8 cellular contexts compared by ENCODE assay signal in genomic region chr9:96420468-96421219, GRCh38. TPM values are rescaled to one million over a fixed set of nuclear protein-coding genes. Genes with fewer than 3 reads are reported as not detected.
A peak's percentile ranks its signal among the peaks of the same experiment; 100 is the strongest.
DNase-seq lines count a peak whose midpoint lies in the region; ATAC-seq and TF ChIP-seq lines count a peak whose summit lies in the region.

No MANE protein-coding gene starts in this region.

- H3K27ac ChIP-seq in HL-60 (replicated peaks) (peak overlapping the region; percentile 100), duodenal mucosa (ENCODE audit: low read depth, low read length) (peak overlapping the region; percentile 50), transverse colon (peak overlapping the region; percentile 99)

- no peaks in the 10 kb centered on the region for H3K9me3 ChIP-seq in duodenal mucosa (ENCODE audit: control insufficient read depth in 1 of 2, low read length in 2 of 2)
- H3K9me3 ChIP-seq in transverse colon: no peaks in the 10 kb centered on the region

- ATAC-seq in SK-N-SH treated with all-trans-retinoic acid at 6 μM for 48 hours (peak; percentile 47), GM21717 (IDR thresholded peaks at IDR 0.05; ENCODE audit: unreplicated experiment) (no peak), HG02642 (IDR thresholded peaks at IDR 0.05; ENCODE audit: poor library complexity, unreplicated experiment) (no peak)

- no peak for TF ChIP-seq POLR2A in transverse colon (IDR thresholded peaks at IDR 0.05)

- H3K4me1 ChIP-seq in duodenal mucosa (ENCODE audit: control insufficient read depth in 1 of 2, insufficient read depth in 2 of 2, low read length in 2 of 2): peaks cover 16 to 25% of the 10 kb centered on the region in 2 donors
- H3K4me1 ChIP-seq in transverse colon: peaks cover 16 to 31% (median 25%) of the 10 kb centered on the region in 4 donors

- H3K4me3 ChIP-seq in HL-60 (replicated peaks; ENCODE audit: insufficient read depth, low read length): no peak overlapping the region
- no peak overlapping the region for H3K4me3 ChIP-seq in duodenal mucosa (ENCODE audit: low read depth in 1 of 2, low read length in 2 of 2)
- no peak overlapping the region for H3K4me3 ChIP-seq in transverse colon

- H3K36me3 ChIP-seq in duodenal mucosa (ENCODE audit: control insufficient read depth in 1 of 2, insufficient read depth in 2 of 2, low read length in 2 of 2) (no peaks in the 10 kb centered on the region), transverse colon (no peaks in the 10 kb centered on the region)

- peak; percentile 19 for TF ChIP-seq EP300 in transverse colon (IDR thresholded peaks at IDR 0.05; ENCODE audit: low read depth)

- H3K27me3 ChIP-seq in HL-60 (ENCODE audit: insufficient read depth, poor library complexity, severe bottlenecking) (no peaks in the 10 kb centered on the region), duodenal mucosa (ENCODE audit: control insufficient read depth in 1 of 2, insufficient read depth in 2 of 2, low read length in 2 of 2) (no peaks in the 10 kb centered on the region), transverse colon (no peaks in the 10 kb centered on the region)

- TF ChIP-seq CTCF in HL-60 (IDR thresholded peaks at IDR 0.05; ENCODE audit: insufficient read depth, low read length) (no peak), transverse colon (IDR thresholded peaks at IDR 0.05) (no peak)

- in situ Hi-C loops in transverse colon (cut with MboI; ENCODE audit: low pct_ligation_motif_present in 1 of 4, low pct_unique_long_range_greater_than_20kb in 1 of 4, low sequenced_read_pairs in 3 of 4): no loop called here

- intact Hi-C loops in transverse colon (cut with DNase I; ENCODE audit: low total_unique reads): no loop called here

- 49 to 78% methylated on average over 4 to 6 of the region's 6 CpGs for WGBS in transverse colon (ENCODE audit: low coverage in 1 of 2), 2 donors

- DNase-seq in DMS53 (lab: John Stamatoyannopoulos, UW): peak; percentile 73
- peak; percentile 19 to 61 for DNase-seq in HL-60 (ENCODE audit: low read depth in 1 of 2, low spot score in 1 of 2)
- peak; percentile 24 for DNase-seq in medulla oblongata (ENCODE audit: extremely low spot score)
- peak; percentile 25 for DNase-seq in transverse colon

- H3K9ac ChIP-seq in duodenal mucosa (ENCODE audit: low read depth in 1 of 2, low read length in 2 of 2): peak overlapping the region in 1 of 2 donors; percentile 35

TF ChIP-seq in SK-N-SH treated with all-trans-retinoic acid at 6 μM for 48 hours, 23 proteins besides CTCF, POLR2A, EP300 and RAD21 (continues in another document):
- TF ChIP-seq ESRRG (CRISPR knock-in tag; IDR thresholded peaks at IDR 0.05) (peak; percentile 100), ZNF565 (CRISPR knock-in tag; conservative IDR thresholded peaks at IDR 0.05; ENCODE audit: low read depth) (peak; percentile 99), ZNF70 (CRISPR knock-in tag; IDR thresholded peaks at IDR 0.05) (peak; percentile 87), GLIS3 (CRISPR knock-in tag; IDR thresholded peaks at IDR 0.05) (peak; percentile 99), ZC3H10 (CRISPR knock-in tag; IDR thresholded peaks at IDR 0.05) (peak; percentile 100), OSR1 (CRISPR knock-in tag; IDR thresholded peaks at IDR 0.05) (peak; percentile 100), ZFP30 (CRISPR knock-in tag; IDR thresholded peaks at IDR 0.05) (peak; percentile 85), ZFP3 (CRISPR knock-in tag; IDR thresholded peaks at IDR 0.05) (peak; percentile 98), CREB5 (CRISPR knock-in tag; IDR thresholded peaks at IDR 0.05; ENCODE audit: low read depth) (peak; percentile 99), ARNTL (CRISPR knock-in tag; IDR thresholded peaks at IDR 0.05; ENCODE audit: borderline replicate concordance, low read depth) (peak; percentile 94), SNAI2 (CRISPR knock-in tag; IDR thresholded peaks at IDR 0.05) (peak; percentile 100), CSDC2 (CRISPR knock-in tag; IDR thresholded peaks at IDR 0.05) (peak; percentile 100), ZNF8 (CRISPR knock-in tag; IDR thresholded peaks at IDR 0.05) (peak; percentile 93), PPARA (CRISPR knock-in tag; IDR thresholded peaks at IDR 0.05; ENCODE audit: borderline replicate concordance) (peak; percentile 97), TOX (CRISPR knock-in tag; IDR thresholded peaks at IDR 0.05; ENCODE audit: borderline replicate concordance) (peak; percentile 99), POU6F1 (CRISPR knock-in tag; IDR thresholded peaks at IDR 0.05; ENCODE audit: borderline replicate concordance, low read depth) (peak; percentile 100), RARB (CRISPR knock-in tag; IDR thresholded peaks at IDR 0.05) (peak; percentile 99), ISL1 (CRISPR knock-in tag; IDR thresholded peaks at IDR 0.05) (peak; percentile 98), TCF4 (CRISPR knock-in tag; IDR thresholded peaks at IDR 0.05; ENCODE audit: borderline replicate concordance) (peak; percentile 74), TSHZ2 (CRISPR knock-in tag; IDR thresholded peaks at IDR 0.05) (peak; percentile 100), BACH2 (CRISPR knock-in tag; IDR thresholded peaks at IDR 0.05; ENCODE audit: borderline replicate concordance) (peak; percentile 96), CSRNP3 (CRISPR knock-in tag; IDR thresholded peaks at IDR 0.05) (peak; percentile 99)

RNA-seq across cellular contexts. Expression of gene ZNF367, which starts 2.5 kb away (rescaled TPM):
- total RNA-seq in transverse colon: 1 to 10 TPM in 3 of 4 donors, not detected in 1; 1.2 to 2.1 (median 1.4) TPM

RNA-seq across cellular contexts. Expression of gene HABP4, which starts 29.3 kb away (rescaled TPM):
- 10 to 100 TPM in 1 of 4 donors, 1 to 10 TPM in 3; 1.9 to 11.3 (median 5.0) TPM for total RNA-seq in transverse colon

RNA-seq across cellular contexts. Expression of gene SLC35D2, which starts 37.1 kb away (rescaled TPM):
- 10 to 100 TPM; 35.4 to 91.3 (median 72.7) TPM for total RNA-seq in transverse colon

Comparison
In these comparisons a context has a peak if more than half of its experiments do, and no peak if none do; other contexts are left out.
1. H3K27ac ChIP-seq: peak in every context shown above with its lines; median percentile 100 in HL-60; 99 in transverse colon; 50 in duodenal mucosa.